15 cellular contexts compared by ENCODE assay signal in genomic region chr14:56592746-56593544, GRCh38.
"Had no signal": no experiment of that assay in that cellular context is flagged by ENCODE, and none has a peak within 500 bp of the region (broad histone marks: within the 10 kb centered on the region; RNA-seq: fewer than 3 reads in every experiment).

No MANE protein-coding gene starts in this region.

- H3K27ac Mint-ChIP-seq: activated CD8-positive, alpha-beta T cell treated with anti-CD3 and anti-CD28 coated beads for 36 hours; mesothelial cell of epicardium had no signal

- H3K9me3 Mint-ChIP-seq: activated CD8-positive, alpha-beta T cell treated with anti-CD3 and anti-CD28 coated beads for 36 hours; mesothelial cell of epicardium had no signal

- DNase-seq: activated CD8-positive, alpha-beta memory T cell treated with anti-CD3 and anti-CD28 coated beads, Interleukin-2, amount 50 U/mL, for 4 hours; activated CD8-positive, alpha-beta T cell treated with anti-CD3 and anti-CD28 coated beads for 36 hours; aorta; effector CD4-positive, alpha-beta T cell; heart right ventricle; kidney; lower lobe of right lung; stimulated activated CD4-positive, alpha-beta T cell treated with anti-CD3 and anti-CD28 coated beads, Interleukin-4, amount 100 ng/mL, for 4 hours; stomach; T1000; uterus had no signal

- ATAC-seq: activated CD8-positive, alpha-beta T cell treated with anti-CD3 and anti-CD28 coated beads for 36 hours; heart right ventricle; lower lobe of right lung had no signal

- H3K27me3 Mint-ChIP-seq: activated CD8-positive, alpha-beta T cell treated with anti-CD3 and anti-CD28 coated beads for 36 hours had no signal

- H3K4me3 Mint-ChIP-seq: activated CD8-positive, alpha-beta T cell treated with anti-CD3 and anti-CD28 coated beads for 36 hours; mesothelial cell of epicardium had no signal

- FAIRE-seq: bronchial epithelial cell, endothelial cell of umbilical vein, frontal cortex had no signal
